ENCODE assay signal across 10 cellular contexts in genomic region chr19:1072371-1073015, GRCh38. TPM values are rescaled to one million over a fixed set of nuclear protein-coding genes. Genes with fewer than 3 reads are reported as not detected.
A peak's percentile ranks its signal among the peaks of the same experiment; 100 is the strongest.
DNase-seq lines count a peak whose midpoint lies in the region; ATAC-seq and TF ChIP-seq lines count a peak whose summit lies in the region.
"Had no signal": no experiment of that assay in that cellular context is flagged by ENCODE, and none has a peak within 500 bp of the region (broad histone marks: within the 10 kb centered on the region; RNA-seq: fewer than 3 reads in every experiment).

No MANE protein-coding gene starts in this region.

- TF ChIP-seq CTCF in neutrophil (IDR thresholded peaks at IDR 0.05), result no peak

- H3K27me3 ChIP-seq in neutrophil, result no peaks in the 10 kb centered on the region

- no peak overlapping the region for H3K4me3 Mint-ChIP-seq in activated CD8-positive, alpha-beta memory T cell treated with anti-CD3 and anti-CD28 coated beads, Interleukin-2, amount 10 ng/mL, durations not matched to agents 7 days and 5 days

- H3K4me1 Mint-ChIP-seq in activated CD8-positive, alpha-beta memory T cell treated with anti-CD3 and anti-CD28 coated beads, Interleukin-2, amount 10 ng/mL, durations not matched to agents 7 days and 5 days, result peaks cover 52% of the 10 kb centered on the region

- CTCF ChIA-PET in activated CD8-positive, alpha-beta memory T cell treated with anti-CD3 and anti-CD28 coated beads, Interleukin-2, amount 10 ng/mL, durations not matched to agents 7 days and 5 days (lab: Charles Lee), result interaction anchor here (1.2 to 1.5 kb wide), 2 partner anchors 34 to 44 kb away, joined by 3 read pairs; no protein-coding TSS in a partner anchor

- peaks cover 86 to 90% of the 10 kb centered on the region in 2 experiments for H3K4me1 ChIP-seq in neutrophil (ENCODE audit: control insufficient read depth in 1 of 2, insufficient read depth in 1 of 2, low read depth in 1 of 2, low read length in 1 of 2)

- H3K27ac Mint-ChIP-seq in activated CD8-positive, alpha-beta memory T cell treated with anti-CD3 and anti-CD28 coated beads, Interleukin-2, amount 10 ng/mL, durations not matched to agents 7 days and 5 days, result peak overlapping the region; percentile 32

- no peak for ATAC-seq in activated CD8-positive, alpha-beta memory T cell treated with anti-CD3 and anti-CD28 coated beads, Interleukin-2, amount 10 ng/mL, durations not matched to agents 7 days and 5 days

- DNase-seq in activated CD8-positive, alpha-beta memory T cell treated with anti-CD3 and anti-CD28 coated beads, Interleukin-2, amount 10 ng/mL, durations not matched to agents 7 days and 5 days, result no peak
- no peak for DNase-seq in activated CD8-positive, alpha-beta memory T cell treated with anti-CD3 and anti-CD28 coated beads, Interleukin-2, amount 50 U/mL, for 48 hours
- no peak for DNase-seq in globus pallidus (ENCODE audit: low spot score)
- DNase-seq: activated CD4-positive, alpha-beta T cell treated with anti-CD3 and anti-CD28 coated beads, Interleukin-2, amount 50 U/mL, for 48 hours; NCI-H1417 treated with DMSO at 0.1 percent for 48 hours; NCI-H748 treated with DMSO at 0.1 percent for 48 hours had no signal

- no peaks in the 10 kb centered on the region for H3K27me3 Mint-ChIP-seq in activated CD8-positive, alpha-beta memory T cell treated with anti-CD3 and anti-CD28 coated beads, Interleukin-2, amount 10 ng/mL, durations not matched to agents 7 days and 5 days
- H3K27me3 Mint-ChIP-seq: stimulated activated naive CD8-positive, alpha-beta T cell treated with anti-CD3 and anti-CD28 coated beads, Interleukin-15, Interleukin-2, amounts not matched to agents 100 ng/mL and 50 ng/mL, for 24 hours had no signal

- peaks cover 85% of the 10 kb centered on the region for H3K36me3 ChIP-seq in neutrophil
- H3K36me3 ChIP-seq: esophagus muscularis mucosa, SJSA1 had no signal

- no peak overlapping the region for H3K4me3 ChIP-seq in neutrophil (ENCODE audit: low read depth in 1 of 2, low read length in 1 of 2)
- H3K4me3 ChIP-seq: SJSA1 had no signal

- H3K27ac ChIP-seq in neutrophil, result peak overlapping the region; percentile 89
- H3K27ac ChIP-seq: esophagus muscularis mucosa, SJSA1 had no signal

- H3K9me3 Mint-ChIP-seq in activated CD8-positive, alpha-beta memory T cell treated with anti-CD3 and anti-CD28 coated beads, Interleukin-2, amount 10 ng/mL, durations not matched to agents 7 days and 5 days (ENCODE audit: low read depth), result no peaks in the 10 kb centered on the region
- H3K9me3 Mint-ChIP-seq: stimulated activated naive CD8-positive, alpha-beta T cell treated with anti-CD3 and anti-CD28 coated beads, Interleukin-15, Interleukin-2, amounts not matched to agents 100 ng/mL and 50 ng/mL, for 24 hours had no signal

- no peaks in the 10 kb centered on the region for H3K9me3 ChIP-seq in neutrophil
- H3K9me3 ChIP-seq: esophagus muscularis mucosa, SJSA1 had no signal

- peaks cover 49% of the 10 kb centered on the region for H3K36me3 Mint-ChIP-seq in activated CD8-positive, alpha-beta memory T cell treated with anti-CD3 and anti-CD28 coated beads, Interleukin-2, amount 10 ng/mL, durations not matched to agents 7 days and 5 days

RNA-seq across cellular contexts. Expression of gene ARHGAP45, which starts 5.5 kb away (rescaled TPM):
- total RNA-seq in activated CD8-positive, alpha-beta memory T cell treated with anti-CD3 and anti-CD28 coated beads, Interleukin-2, amount 10 ng/mL, durations not matched to agents 7 days and 5 days, result 100 to 1,000 TPM; 361 to 481 TPM

RNA-seq across cellular contexts. Expression of gene POLR2E, which starts 22.7 kb away (rescaled TPM):
- 100 to 1,000 TPM; 173 to 206 TPM for total RNA-seq in activated CD8-positive, alpha-beta memory T cell treated with anti-CD3 and anti-CD28 coated beads, Interleukin-2, amount 10 ng/mL, durations not matched to agents 7 days and 5 days

RNA-seq across cellular contexts. Expression of gene GPX4, which starts 31.3 kb away (rescaled TPM):
- total RNA-seq in activated CD8-positive, alpha-beta memory T cell treated with anti-CD3 and anti-CD28 coated beads, Interleukin-2, amount 10 ng/mL, durations not matched to agents 7 days and 5 days, result 100 to 1,000 TPM; 143 to 217 TPM

RNA-seq across cellular contexts. Expression of gene ABCA7, which starts 32.6 kb away (rescaled TPM):
- total RNA-seq in activated CD8-positive, alpha-beta memory T cell treated with anti-CD3 and anti-CD28 coated beads, Interleukin-2, amount 10 ng/mL, durations not matched to agents 7 days and 5 days, result 10 to 100 TPM; 62.7 to 72.9 TPM

RNA-seq across cellular contexts. Expression of gene CNN2, which starts 46.1 kb away (rescaled TPM):
- total RNA-seq in activated CD8-positive, alpha-beta memory T cell treated with anti-CD3 and anti-CD28 coated beads, Interleukin-2, amount 10 ng/mL, durations not matched to agents 7 days and 5 days, result 100 to 1,000 TPM; 295 to 296 TPM
